8 cellular contexts compared by ENCODE assay signal in the genomic region with DNA sequence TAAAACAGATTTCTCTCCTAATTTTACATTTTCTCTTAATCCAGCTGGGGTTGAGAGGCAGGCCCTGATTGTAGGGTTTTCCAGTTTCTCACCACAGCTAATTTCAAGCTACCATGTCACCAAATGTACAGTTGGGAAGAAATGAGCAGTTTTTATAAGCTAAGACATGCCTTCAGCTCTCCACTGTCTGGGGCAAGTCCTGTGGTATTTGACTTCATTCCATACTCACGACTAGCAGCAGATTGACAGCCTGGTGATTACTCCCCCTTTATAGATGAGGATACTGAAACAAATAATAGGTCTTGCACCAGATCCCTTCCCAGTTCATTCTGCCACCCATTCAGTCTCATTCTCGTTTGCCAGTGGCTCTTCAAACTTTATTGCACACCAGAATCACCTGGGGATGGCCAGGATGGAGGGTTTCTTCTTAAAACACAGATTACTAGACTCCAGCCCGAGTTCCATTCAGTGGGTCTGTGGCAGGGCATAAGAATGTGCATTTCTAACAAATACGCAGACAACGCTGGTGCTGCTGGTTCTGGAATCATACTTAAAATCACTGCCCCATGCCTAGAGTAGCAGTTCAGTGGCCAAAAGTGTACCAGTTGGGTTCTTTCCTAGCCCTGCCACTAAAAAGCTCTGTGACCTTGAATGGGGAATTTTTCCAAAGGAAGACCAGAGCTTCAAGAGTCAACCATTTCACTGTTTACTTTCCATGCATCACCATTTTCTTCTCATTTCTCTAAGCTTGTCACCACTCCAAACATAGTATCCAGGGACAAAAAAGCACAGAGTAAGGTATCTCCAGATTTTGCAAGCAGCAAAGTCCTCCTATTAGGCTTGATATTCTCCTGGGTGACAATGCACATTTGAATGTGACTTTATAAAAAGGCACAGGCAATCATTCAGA.
DNase-seq lines count a peak whose midpoint lies in the region; ATAC-seq and TF ChIP-seq lines count a peak whose summit lies in the region.

No MANE protein-coding gene starts in this region.

- no peaks in the 10 kb centered on the region for H3K9me3 ChIP-seq in hepatocyte (ENCODE audit: low read depth)
- no peaks in the 10 kb centered on the region for H3K9me3 ChIP-seq in skeletal muscle tissue (ENCODE audit: control insufficient read depth in 3 of 3, low read length in 3 of 3)
- no peaks in the 10 kb centered on the region for H3K9me3 ChIP-seq in testis

- TF ChIP-seq CTCF in hepatocyte (IDR thresholded peaks at IDR 0.05; ENCODE audit: poor library complexity): no peak
- TF ChIP-seq CTCF in testis (IDR thresholded peaks at IDR 0.05): no peak

- H4K20me1 ChIP-seq in hepatocyte (ENCODE audit: insufficient read depth, poor library complexity, severe bottlenecking): no peaks in the 10 kb centered on the region

- H3K9ac ChIP-seq in skeletal muscle tissue (ENCODE audit: low read depth in 1 of 3, low read length in 3 of 3): peak overlapping the region; percentile 26 to 66 (median 47)

- H3K4me1 ChIP-seq in hepatocyte (ENCODE audit: insufficient read depth): peaks cover 30% of the 10 kb centered on the region
- H3K4me1 ChIP-seq in skeletal muscle tissue (ENCODE audit: control insufficient read depth in 3 of 3, insufficient read depth in 3 of 3, low read length in 3 of 3): peaks cover 31 to 57% (median 41%) of the 10 kb centered on the region in 3 donors
- peaks cover 14% of the 10 kb centered on the region for H3K4me1 ChIP-seq in testis

- WGBS in hepatocyte (ENCODE audit: low lambda C conversion rate, missing lambda C conversion rate): 68% methylated on average over 5 of the region's 5 CpGs
- 70 to 73% methylated on average over 5 of the region's 5 CpGs for WGBS in testis, 2 donors

- H3K27ac ChIP-seq in angular gyrus (ENCODE audit: low read depth, low read length) (peak overlapping the region; percentile 20), hepatocyte (peak overlapping the region; percentile 91), skeletal muscle tissue (ENCODE audit: low read depth, low read length) (peak overlapping the region; percentile 91), testis (no peak overlapping the region)

- no peaks in the 10 kb centered on the region for H3K79me2 ChIP-seq in hepatocyte

- no peak for ATAC-seq in GM21381 (IDR thresholded peaks at IDR 0.05; ENCODE audit: unreplicated experiment)
- no peak for ATAC-seq in HG03175 (IDR thresholded peaks at IDR 0.05; ENCODE audit: unreplicated experiment)

- no peak overlapping the region for H3K4me2 ChIP-seq in hepatocyte

- H3K27me3 ChIP-seq in hepatocyte: no peaks in the 10 kb centered on the region
- H3K27me3 ChIP-seq in skeletal muscle tissue (ENCODE audit: control insufficient read depth in 3 of 3, insufficient read depth in 3 of 3, low read length in 3 of 3): no peaks in the 10 kb centered on the region
- no peaks in the 10 kb centered on the region for H3K27me3 ChIP-seq in testis

- H3K4me3 ChIP-seq in hepatocyte (no peak overlapping the region), skeletal muscle tissue (ENCODE audit: low read length in 3 of 3) (peak overlapping the region in 1 of 3 donors; percentile 22), testis (no peak overlapping the region)

- peak; percentile 66 for DNase-seq in GM04504 (ENCODE audit: low read depth)
- no peak for DNase-seq in hepatocyte (ENCODE audit: low spot score)
- no peak for DNase-seq in GF-D8 (lab: John Stamatoyannopoulos, UW)
- DNase-seq in testis: no peak

- no peak for TF ChIP-seq POLR2A in testis (IDR thresholded peaks at IDR 0.05)

- no peak overlapping the region for H2AFZ ChIP-seq in hepatocyte

- H3K36me3 ChIP-seq in hepatocyte (replicated peaks; ENCODE audit: insufficient read depth, low read depth): no peaks in the 10 kb centered on the region
- H3K36me3 ChIP-seq in skeletal muscle tissue (ENCODE audit: control insufficient read depth in 3 of 3, insufficient read depth in 3 of 3, low read length in 3 of 3): no peaks in the 10 kb centered on the region
- no peaks in the 10 kb centered on the region for H3K36me3 ChIP-seq in testis (ENCODE audit: low read depth, missing control alignments)

- no peaks in the 10 kb centered on the region for H3K9me2 ChIP-seq in hepatocyte (replicated peaks; ENCODE audit: insufficient read depth)

- intact Hi-C loops in testis (cut with DNase I; ENCODE audit: low total_unique reads): no loop called here

Comparison
In these comparisons a context has a peak if more than half of its experiments do, and no peak if none do; other contexts are left out.
1. H3K27ac ChIP-seq: peak in angular gyrus (single experiment), hepatocyte (single experiment) and skeletal muscle tissue (single experiment); none in testis (0 of 2).